ENCODE assay signal across 1 cellular context in genomic region chr2:237309011-237309410, GRCh38.
TF ChIP-seq lines count a peak whose summit lies in the region.

No MANE protein-coding gene starts in this region.

TF ChIP-seq in SK-N-SH treated with all-trans-retinoic acid at 6 μM for 48 hours, 23 proteins besides CTCF, POLR2A, EP300 and RAD21 (continued from another document):
- no peak for TF ChIP-seq POU6F1 (CRISPR knock-in tag; IDR thresholded peaks at IDR 0.05; ENCODE audit: borderline replicate concordance, low read depth)
- TF ChIP-seq TCF4 (CRISPR knock-in tag; IDR thresholded peaks at IDR 0.05; ENCODE audit: borderline replicate concordance): no peak
- TF ChIP-seq ZNF8 (CRISPR knock-in tag; IDR thresholded peaks at IDR 0.05): no peak
